29 cellular contexts compared by ENCODE assay signal in genomic region chr3:40841570-40842109, GRCh38.
DNase-seq lines count a peak whose midpoint lies in the region; ATAC-seq, FAIRE-seq and TF ChIP-seq lines count a peak whose summit lies in the region.
"Had no signal": no experiment of that assay in that cellular context is flagged by ENCODE, and none has a peak within 500 bp of the region (broad histone marks: within the 10 kb centered on the region; RNA-seq: fewer than 3 reads in every experiment).

No MANE protein-coding gene starts in this region.

- H3K27me3 Mint-ChIP-seq in activated naive CD8-positive, alpha-beta T cell treated with anti-CD3 and anti-CD28 coated beads for 36 hours, result peaks cover 16% of the 10 kb centered on the region
- H3K27me3 Mint-ChIP-seq in type B pancreatic cell, result no peaks in the 10 kb centered on the region

- no peak overlapping the region for H3K4me3 ChIP-seq in HepG2 (replicated peaks in 1 of 3; ENCODE audit: insufficient read depth in 1 of 3, low read depth in 2 of 3, low read length in 3 of 3)
- no peak overlapping the region for H3K4me3 ChIP-seq in right lobe of liver
- H3K4me3 ChIP-seq in K562, result no peak overlapping the region
- H3K4me3 ChIP-seq: BLaER1, GM12878 had no signal

- peaks cover 7% of the 10 kb centered on the region for H3K9me3 Mint-ChIP-seq in activated naive CD8-positive, alpha-beta T cell treated with anti-CD3 and anti-CD28 coated beads for 36 hours
- H3K9me3 Mint-ChIP-seq in type B pancreatic cell, result no peaks in the 10 kb centered on the region

- H3K4me2 ChIP-seq in HepG2 (ENCODE audit: low read depth, low read length) (no peak overlapping the region), K562 (ENCODE audit: insufficient read depth, low read length) (no peak overlapping the region)
- H3K4me2 ChIP-seq: BLaER1 had no signal

- H3K4me3 Mint-ChIP-seq in activated naive CD8-positive, alpha-beta T cell treated with anti-CD3 and anti-CD28 coated beads for 36 hours, result no peak overlapping the region
- H3K4me3 Mint-ChIP-seq in type B pancreatic cell, result no peak overlapping the region
- H3K4me3 Mint-ChIP-seq: CD14-positive monocyte; CD4-positive, alpha-beta memory T cell; CD4-positive, CD25-positive, alpha-beta regulatory T cell; CD8-positive, alpha-beta memory T cell had no signal

- FAIRE-seq in HepG2 (lab: Jason Lieb, UNC), result no peak
- FAIRE-seq in K562 (lab: Jason Lieb, UNC), result no peak
- FAIRE-seq: A204.1, GM12878, GM12892, GM18507, GM19239 had no signal

- no peaks in the 10 kb centered on the region for H3K9me1 ChIP-seq in K562 (ENCODE audit: control insufficient read depth, insufficient read depth, low read length)

- TF ChIP-seq POLR2A in HepG2 (IDR thresholded peaks at IDR 0.05; ENCODE audit: insufficient read depth in 1 of 2, low read depth in 2 of 2, low read length in 2 of 2) (no peak), right lobe of liver (IDR thresholded peaks at IDR 0.05) (no peak), K562 (conservative IDR thresholded peaks at IDR 0.05) (no peak)

- H3K27me3 ChIP-seq in HepG2 (ENCODE audit: control insufficient read depth in 1 of 2, insufficient read depth in 2 of 2, low read length in 2 of 2), result no peaks in the 10 kb centered on the region
- H3K27me3 ChIP-seq in right lobe of liver, result no peaks in the 10 kb centered on the region
- peaks cover 0 to 3% of the 10 kb centered on the region in 2 experiments; a peak in 3 of 5 replicates for H3K27me3 ChIP-seq in K562 (ENCODE audit: control insufficient read depth in 2 of 2, insufficient read depth in 2 of 2, low read length in 2 of 2)
- H3K27me3 ChIP-seq in foreskin keratinocyte, result no peaks in the 10 kb centered on the region
- H3K27me3 ChIP-seq: BE2C, BLaER1 had no signal

- H4K20me1 ChIP-seq in HepG2 (ENCODE audit: insufficient read depth, low read length) (no peaks in the 10 kb centered on the region), K562 (replicated peaks; ENCODE audit: control insufficient read depth, insufficient read depth, low read length) (no peaks in the 10 kb centered on the region)
- H4K20me1 ChIP-seq: BLaER1 had no signal

- ATAC-seq in HepG2 (no peak), right lobe of liver (no peak), K562 (no peak), foreskin keratinocyte (no peak), HG03354 (IDR thresholded peaks at IDR 0.05; ENCODE audit: poor library complexity, severe bottlenecking, unreplicated experiment) (no peak)
- ATAC-seq: GM12878 had no signal

- peaks cover 9% of the 10 kb centered on the region for H3K9me3 ChIP-seq in HepG2 (ENCODE audit: low read length)
- H3K9me3 ChIP-seq in right lobe of liver, result no peaks in the 10 kb centered on the region
- H3K9me3 ChIP-seq in K562 (replicated peaks; ENCODE audit: control insufficient read depth, insufficient read depth, low read depth, low read length), result no peaks in the 10 kb centered on the region
- H3K9me3 ChIP-seq: BE2C, BLaER1 had no signal

- peak; percentile 19 for DNase-seq in HepG2 (ENCODE audit: low spot score)
- no peak for DNase-seq in right lobe of liver
- no peak for DNase-seq in K562 (ENCODE audit: extremely low read depth in 1 of 4, low spot score in 3 of 4)
- no peak for DNase-seq in foreskin keratinocyte
- DNase-seq in activated naive CD8-positive, alpha-beta T cell treated with anti-CD3 and anti-CD28 coated beads for 36 hours, result no peak
- no peak for DNase-seq in type B pancreatic cell (ENCODE audit: extremely low spot score, unreplicated experiment)
- DNase-seq: 8988T; ACHN; BE2C; C1 segment of cervical spinal cord; CD4-positive, alpha-beta memory T cell; CD4-positive, CD25-positive, alpha-beta regulatory T cell; CD8-positive, alpha-beta memory T cell; COR-L47; DMS 273 treated with DMSO at 0.1 percent for 48 hours; DMS153; DMS53; DMS79; DND-41; EL; GDM1 had no signal

- POLR2A ChIA-PET in HepG2 (lab: Yijun Ruan, JAX), result no interaction called here
- POLR2A ChIA-PET in K562 (lab: Yijun Ruan, JAX), result interaction anchor here (0.5 to 1.2 kb wide), 3 partner anchors 17 to 800 kb away, joined by 3 read pairs; no protein-coding TSS in a partner anchor

- H2AFZ ChIP-seq in HepG2 (ENCODE audit: low read length) (no peak overlapping the region), K562 (ENCODE audit: low read depth, low read length) (no peak overlapping the region)

- no peaks in the 10 kb centered on the region for H3K36me3 ChIP-seq in HepG2 (replicated peaks in 1 of 2; ENCODE audit: control insufficient read depth in 1 of 2, insufficient read depth in 2 of 2, low read length in 2 of 2)
- H3K36me3 ChIP-seq in right lobe of liver, result no peaks in the 10 kb centered on the region
- H3K36me3 ChIP-seq in K562 (ENCODE audit: control insufficient read depth, insufficient read depth, low read length), result no peaks in the 10 kb centered on the region
- H3K36me3 ChIP-seq: BE2C, BLaER1 had no signal

- no peak overlapping the region for H3K9ac ChIP-seq in HepG2 (ENCODE audit: insufficient read depth, low read depth, low read length)
- no peak overlapping the region for H3K9ac ChIP-seq in K562 (ENCODE audit: insufficient read depth in 1 of 2, low read depth in 2 of 2, low read length in 2 of 2)
- H3K9ac ChIP-seq: BLaER1 had no signal

- no TSS peak for BruUV-seq in HepG2 (replicated peaks; lab: Mats Ljungman, UMichigan)
- BruUV-seq in K562 (replicated peaks; lab: Mats Ljungman, UMichigan), result no TSS peak

- CTCF ChIA-PET in HepG2 (lab: Yijun Ruan, JAX; ENCODE audit: low intra/inter-chr PET ratio, low total read pairs) (no interaction called here), K562 (lab: Yijun Ruan, JAX; ENCODE audit: low intra/inter-chr PET ratio) (no interaction called here)

- TF ChIP-seq EP300 in HepG2 (IDR thresholded peaks at IDR 0.05; ENCODE audit: low read depth in 2 of 2, low read length in 2 of 2) (peak in 1 of 2 experiments; percentile 14; a peak in 1 of 4 replicates), HepG2 (CRISPR knock-in tag; IDR thresholded peaks at IDR 0.05; ENCODE audit: borderline replicate concordance) (no peak), K562 (IDR thresholded peaks at IDR 0.05; ENCODE audit: low read length) (no peak)

- no peak for TF ChIP-seq CTCF in HepG2 (CRISPR knock-in tag; IDR thresholded peaks at IDR 0.05)
- TF ChIP-seq CTCF in right lobe of liver (IDR thresholded peaks at IDR 0.05), result no peak
- no peak for TF ChIP-seq CTCF in K562 (IDR thresholded peaks at IDR 0.05 in 2 of 3, conservative IDR thresholded peaks at IDR 0.05 in 1 of 3; ENCODE audit: insufficient read depth in 2 of 3, low read depth in 1 of 3, low read length in 3 of 3)
- no peak for TF ChIP-seq CTCF in foreskin keratinocyte (conservative IDR thresholded peaks at IDR 0.05)
- no peak for TF ChIP-seq CTCF in type B pancreatic cell (conservative IDR thresholded peaks at IDR 0.05)

- H3K4me1 Mint-ChIP-seq in activated naive CD8-positive, alpha-beta T cell treated with anti-CD3 and anti-CD28 coated beads for 36 hours, result no peaks in the 10 kb centered on the region
- peaks cover 11% of the 10 kb centered on the region for H3K4me1 Mint-ChIP-seq in type B pancreatic cell (ENCODE audit: unreplicated experiment)
- H3K4me1 Mint-ChIP-seq: CD14-positive monocyte; CD4-positive, alpha-beta memory T cell; CD4-positive, CD25-positive, alpha-beta regulatory T cell; CD8-positive, alpha-beta memory T cell had no signal

- H3K79me2 ChIP-seq in HepG2 (ENCODE audit: insufficient read depth, low read length) (no peaks in the 10 kb centered on the region), K562 (ENCODE audit: control insufficient read depth, insufficient read depth, low read length) (no peaks in the 10 kb centered on the region)

- H3K4me1 ChIP-seq in HepG2 (ENCODE audit: insufficient read depth, low read length) (peaks cover 59% of the 10 kb centered on the region), right lobe of liver (no peaks in the 10 kb centered on the region), K562 (replicated peaks in 1 of 2; ENCODE audit: control insufficient read depth in 2 of 2, insufficient read depth in 2 of 2, low read length in 2 of 2) (no peaks in the 10 kb centered on the region), foreskin keratinocyte (peaks cover 11% of the 10 kb centered on the region)
- H3K4me1 ChIP-seq: BE2C, BLaER1 had no signal

- TF ChIP-seq RAD21 in HepG2 (CRISPR knock-in tag; IDR thresholded peaks at IDR 0.05), result no peak
- TF ChIP-seq RAD21 in K562 (CRISPR knock-in tag; conservative IDR thresholded peaks at IDR 0.05 in 1 of 2, IDR thresholded peaks at IDR 0.05 in 1 of 2), result no peak

- H3K27ac Mint-ChIP-seq in activated naive CD8-positive, alpha-beta T cell treated with anti-CD3 and anti-CD28 coated beads for 36 hours, result no peak overlapping the region
- H3K27ac Mint-ChIP-seq in type B pancreatic cell, result no peak overlapping the region
- H3K27ac Mint-ChIP-seq: CD14-positive monocyte; CD4-positive, alpha-beta memory T cell; CD4-positive, CD25-positive, alpha-beta regulatory T cell; CD8-positive, alpha-beta memory T cell had no signal

- intact Hi-C loops in HepG2 (cut with micrococcal nuclease; ENCODE audit: unreplicated experiment), result loop anchor here (10.0 kb wide), 1 partner anchor 353 kb away; the partner anchor contains the start of gene CTNNB1
- intact Hi-C loops in right lobe of liver (cut with DNase I), result no loop called here
- intact Hi-C loops in K562 (cut with micrococcal nuclease), result no loop called here

- peaks cover 2% of the 10 kb centered on the region for H3K36me3 Mint-ChIP-seq in activated naive CD8-positive, alpha-beta T cell treated with anti-CD3 and anti-CD28 coated beads for 36 hours
- no peaks in the 10 kb centered on the region for H3K36me3 Mint-ChIP-seq in type B pancreatic cell
- H3K36me3 Mint-ChIP-seq: CD14-positive monocyte; CD4-positive, alpha-beta memory T cell; CD4-positive, CD25-positive, alpha-beta regulatory T cell; CD8-positive, alpha-beta memory T cell had no signal

- H3K27ac ChIP-seq in HepG2 (ENCODE audit: extremely low read length, insufficient read depth, low read length) (peak overlapping the region; percentile 96), right lobe of liver (no peak overlapping the region), K562 (ENCODE audit: extremely low read depth, low read depth, low read length) (no peak overlapping the region), foreskin keratinocyte (peak overlapping the region; percentile 11)
- H3K27ac ChIP-seq: BLaER1 had no signal

- in situ Hi-C loops in HepG2 (cut with HindIII; ENCODE audit: extremely low pct_ligation_motif_present, low pct_unique_long_range_greater_than_20kb) (no loop called here), K562 (cut with MboI) (no loop called here)

TF ChIP-seq in HepG2, 621 proteins besides CTCF, POLR2A, EP300 and RAD21 (continues in another document):
- TF ChIP-seq SOX5 (CRISPR knock-in tag; IDR thresholded peaks at IDR 0.05; ENCODE audit: borderline replicate concordance), result peak; percentile 17; the same call in 1 of the 2 replicates
- no peak for TF ChIP-seq ZNF232 (CRISPR knock-in tag; IDR thresholded peaks at IDR 0.05; ENCODE audit: borderline replicate concordance)

TF ChIP-seq in K562, 482 proteins besides CTCF, POLR2A, EP300 and RAD21 (continues in another document):
- no peak for TF ChIP-seq ZZZ3 (IDR thresholded peaks at IDR 0.05)

Comparison
In these comparisons a context has a peak if more than half of its experiments do, and no peak if none do; other contexts are left out.
1. H3K27ac ChIP-seq: peak in HepG2 (single experiment) and foreskin keratinocyte (single experiment); none in right lobe of liver (0 of 3) and K562 (single experiment).
2. Of the 241 proteins assayed by ChIP-seq in both HepG2 and K562: peak only in HepG2: BCL6, NR2C2, NR2F6 and THRA; only in K562: none; in both: none; in neither: 234; mixed calls (peak in some experiments, not most) for 3.